ENCODE assay signal across 25 cellular contexts in genomic region chr9:131461166-131461565, GRCh38. TPM values are rescaled to one million over a fixed set of nuclear protein-coding genes. Genes with fewer than 3 reads are reported as not detected.
DNase-seq lines count a peak whose midpoint lies in the region; ATAC-seq and TF ChIP-seq lines count a peak whose summit lies in the region.
"Had no signal": no experiment of that assay in that cellular context is flagged by ENCODE, and none has a peak within 500 bp of the region (broad histone marks: within the 10 kb centered on the region; RNA-seq: fewer than 3 reads in every experiment).

No MANE protein-coding gene starts in this region.

- H3K4me3 ChIP-seq in upper lobe of right lung: no peak overlapping the region
- H3K4me3 ChIP-seq in prostate gland: no peak overlapping the region
- H3K4me3 ChIP-seq: right atrium auricular region, transverse colon had no signal

- WGBS in prostate gland: 90% methylated on average over 1 of the region's 1 CpG

- H3K4me3 Mint-ChIP-seq in stimulated activated naive CD8-positive, alpha-beta T cell treated with anti-CD3 and anti-CD28 coated beads, Interleukin-15, amount 100 ng/mL, for 72 hours: no peak overlapping the region
- H3K4me3 Mint-ChIP-seq in T-helper 17 cell (no peak overlapping the region), endothelial cell (ENCODE audit: unreplicated experiment) (peak overlapping the region; percentile 5), mesothelial cell of epicardium (no peak overlapping the region)
- H3K4me3 Mint-ChIP-seq: activated CD4-positive, alpha-beta T cell treated with anti-CD3 and anti-CD28 coated beads, Interleukin-2, amount 10 ng/mL, durations not matched to agents 24 days and 14 days; activated naive CD4-positive, alpha-beta T cell treated with anti-CD3 and anti-CD28 coated beads for 36 hours had no signal

- TF ChIP-seq POLR2A in prostate gland (IDR thresholded peaks at IDR 0.05): no peak

- H3K36me3 ChIP-seq in upper lobe of right lung (peaks cover 93% of the 10 kb centered on the region), prostate gland (peaks cover 6 to 10% of the 10 kb centered on the region in 2 donors)

- DNase-seq in stimulated activated naive CD8-positive, alpha-beta T cell treated with anti-CD3 and anti-CD28 coated beads, Interleukin-15, amount 100 ng/mL, for 72 hours: no peak
- no peak for DNase-seq in stimulated activated naive CD8-positive, alpha-beta T cell treated with anti-CD3 and anti-CD28 coated beads, Interleukin-15, Interleukin-2, amounts not matched to agents 100 U/mL and 50 U/mL, for 24 hours
- DNase-seq in T-helper 17 cell: no peak
- DNase-seq in endothelial cell (ENCODE audit: low spot score): no peak
- DNase-seq in upper lobe of right lung: peak; percentile 46
- DNase-seq in putamen (ENCODE audit: low spot score): no peak
- no peak for DNase-seq in mesothelial cell of epicardium (ENCODE audit: low spot score in 2 of 2, unreplicated experiment in 2 of 2)
- DNase-seq in prostate gland (ENCODE audit: low spot score): no peak
- DNase-seq: activated CD4-positive, alpha-beta T cell treated with anti-CD3 and anti-CD28 coated beads, Interleukin-2, amount 10 ng/mL, durations not matched to agents 24 days and 14 days; activated naive CD4-positive, alpha-beta T cell treated with anti-CD3 and anti-CD28 coated beads for 36 hours; DND-41; GOT3; islet precursor cell; NCI-H1105; NCI-H2029 treated with DMSO at 0.1 percent for 48 hours; NCI-H345; occipital lobe; stimulated activated CD4-positive, alpha-beta T cell treated with anti-CD3 and anti-CD28 coated beads, Interleukin-12 subunit alpha, Interleukin-12 subunit beta, amount 100 ng/mL, for 4 hours; stimulated activated CD4-positive, alpha-beta T cell treated with anti-CD3 and anti-CD28 coated beads, Interleukin-4, amount 100 ng/mL, for 4 hours; SW 1271; transverse colon had no signal

- H3K36me3 Mint-ChIP-seq in T-helper 17 cell (ENCODE audit: low read depth) (peaks cover 12% of the 10 kb centered on the region), endothelial cell (ENCODE audit: low read depth, unreplicated experiment) (peaks cover 66% of the 10 kb centered on the region), mesothelial cell of epicardium (peaks cover 52% of the 10 kb centered on the region)

- no peak for ATAC-seq in stimulated activated naive CD8-positive, alpha-beta T cell treated with anti-CD3 and anti-CD28 coated beads, Interleukin-15, amount 100 ng/mL, for 72 hours
- ATAC-seq in stimulated activated naive CD8-positive, alpha-beta T cell treated with anti-CD3 and anti-CD28 coated beads, Interleukin-15, Interleukin-2, amounts not matched to agents 100 U/mL and 50 U/mL, for 24 hours: no peak
- ATAC-seq in T-helper 17 cell (no peak), upper lobe of right lung (no peak)
- ATAC-seq: Right ventricle myocardium inferior had no signal

- no peaks in the 10 kb centered on the region for H3K27me3 ChIP-seq in upper lobe of right lung
- H3K27me3 ChIP-seq in prostate gland (replicated peaks; ENCODE audit: insufficient read depth): no peaks in the 10 kb centered on the region
- H3K27me3 ChIP-seq: right atrium auricular region, transverse colon had no signal

- peaks cover 17% of the 10 kb centered on the region for H3K4me1 Mint-ChIP-seq in stimulated activated naive CD8-positive, alpha-beta T cell treated with anti-CD3 and anti-CD28 coated beads, Interleukin-15, amount 100 ng/mL, for 72 hours
- H3K4me1 Mint-ChIP-seq in T-helper 17 cell (peaks cover 11% of the 10 kb centered on the region), endothelial cell (ENCODE audit: unreplicated experiment) (peaks cover 18% of the 10 kb centered on the region), mesothelial cell of epicardium (no peaks in the 10 kb centered on the region)

- no peaks in the 10 kb centered on the region for H3K27me3 Mint-ChIP-seq in stimulated activated naive CD8-positive, alpha-beta T cell treated with anti-CD3 and anti-CD28 coated beads, Interleukin-15, amount 100 ng/mL, for 72 hours
- H3K27me3 Mint-ChIP-seq in T-helper 17 cell: no peaks in the 10 kb centered on the region
- H3K27me3 Mint-ChIP-seq in endothelial cell (ENCODE audit: unreplicated experiment): peaks cover 12% of the 10 kb centered on the region
- H3K27me3 Mint-ChIP-seq in mesothelial cell of epicardium (ENCODE audit: low read depth): no peaks in the 10 kb centered on the region
- H3K27me3 Mint-ChIP-seq: activated CD4-positive, alpha-beta T cell treated with anti-CD3 and anti-CD28 coated beads, Interleukin-2, amount 10 ng/mL, durations not matched to agents 24 days and 14 days had no signal

- intact Hi-C loops in upper lobe of right lung (cut with DNase I) (no loop called here), prostate gland (cut with DNase I) (no loop called here)

- H3K9me3 ChIP-seq in T-helper 17 cell (ENCODE audit: control insufficient read depth, low read length, poor library complexity, severe bottlenecking) (no peaks in the 10 kb centered on the region), upper lobe of right lung (no peaks in the 10 kb centered on the region), prostate gland (no peaks in the 10 kb centered on the region)
- H3K9me3 ChIP-seq: Caco-2, right atrium auricular region, transverse colon had no signal

- peak overlapping the region; percentile 68 to 90 for H3K27ac Mint-ChIP-seq in stimulated activated naive CD8-positive, alpha-beta T cell treated with anti-CD3 and anti-CD28 coated beads, Interleukin-15, amount 100 ng/mL, for 72 hours
- peak overlapping the region; percentile 76 for H3K27ac Mint-ChIP-seq in T-helper 17 cell
- H3K27ac Mint-ChIP-seq in endothelial cell (ENCODE audit: unreplicated experiment): no peak overlapping the region
- no peak overlapping the region for H3K27ac Mint-ChIP-seq in mesothelial cell of epicardium
- H3K27ac Mint-ChIP-seq: activated CD4-positive, alpha-beta T cell treated with anti-CD3 and anti-CD28 coated beads, Interleukin-2, amount 10 ng/mL, durations not matched to agents 24 days and 14 days had no signal

- H3K27ac ChIP-seq in upper lobe of right lung (no peak overlapping the region), prostate gland (no peak overlapping the region)
- H3K27ac ChIP-seq: HL-60, right atrium auricular region, transverse colon had no signal

- no peaks in the 10 kb centered on the region for H3K4me1 ChIP-seq in upper lobe of right lung
- H3K4me1 ChIP-seq in prostate gland (replicated peaks): no peaks in the 10 kb centered on the region
- H3K4me1 ChIP-seq: Caco-2, right atrium auricular region, transverse colon had no signal

- no peaks in the 10 kb centered on the region for H3K9me3 Mint-ChIP-seq in stimulated activated naive CD8-positive, alpha-beta T cell treated with anti-CD3 and anti-CD28 coated beads, Interleukin-15, amount 100 ng/mL, for 72 hours
- H3K9me3 Mint-ChIP-seq in endothelial cell (ENCODE audit: unreplicated experiment) (no peaks in the 10 kb centered on the region), mesothelial cell of epicardium (no peaks in the 10 kb centered on the region)
- H3K9me3 Mint-ChIP-seq: activated CD4-positive, alpha-beta T cell treated with anti-CD3 and anti-CD28 coated beads, Interleukin-2, amount 10 ng/mL, durations not matched to agents 24 days and 14 days; activated naive CD4-positive, alpha-beta T cell treated with anti-CD3 and anti-CD28 coated beads for 36 hours had no signal

- TF ChIP-seq CTCF in endothelial cell (IDR thresholded peaks at IDR 0.05; ENCODE audit: unreplicated experiment) (no peak), upper lobe of right lung (IDR thresholded peaks at IDR 0.05) (no peak), mesothelial cell of epicardium (IDR thresholded peaks at IDR 0.05; ENCODE audit: unreplicated experiment) (no peak), prostate gland (IDR thresholded peaks at IDR 0.05) (no peak)

RNA-seq across cellular contexts. Expression of gene POMT1, which starts 41.6 kb away (rescaled TPM):
- 10 to 100 TPM; 50.0 to 54.0 TPM for total RNA-seq in T-helper 17 cell
- total RNA-seq in endothelial cell (ENCODE audit: unreplicated experiment): 57.6 TPM
- total RNA-seq in upper lobe of right lung: 25.2 TPM
- total RNA-seq in mesothelial cell of epicardium: 54.8 to 59.2 TPM (median 57.2 TPM) in 3 replicates
- total RNA-seq in prostate gland: 10 to 100 TPM; 36.5 to 59.5 TPM

Comparison
In these comparisons a context has a peak if more than half of its experiments do, and no peak if none do; other contexts are left out.
1. H3K27ac Mint-ChIP-seq: peak in stimulated activated naive CD8-positive, alpha-beta T cell treated with anti-CD3 and anti-CD28 coated beads, Interleukin-15, amount 100 ng/mL, for 72 hours (2 of 2) and T-helper 17 cell (single experiment); none in endothelial cell (single experiment) and mesothelial cell of epicardium (single experiment).